In the genomic region with DNA sequence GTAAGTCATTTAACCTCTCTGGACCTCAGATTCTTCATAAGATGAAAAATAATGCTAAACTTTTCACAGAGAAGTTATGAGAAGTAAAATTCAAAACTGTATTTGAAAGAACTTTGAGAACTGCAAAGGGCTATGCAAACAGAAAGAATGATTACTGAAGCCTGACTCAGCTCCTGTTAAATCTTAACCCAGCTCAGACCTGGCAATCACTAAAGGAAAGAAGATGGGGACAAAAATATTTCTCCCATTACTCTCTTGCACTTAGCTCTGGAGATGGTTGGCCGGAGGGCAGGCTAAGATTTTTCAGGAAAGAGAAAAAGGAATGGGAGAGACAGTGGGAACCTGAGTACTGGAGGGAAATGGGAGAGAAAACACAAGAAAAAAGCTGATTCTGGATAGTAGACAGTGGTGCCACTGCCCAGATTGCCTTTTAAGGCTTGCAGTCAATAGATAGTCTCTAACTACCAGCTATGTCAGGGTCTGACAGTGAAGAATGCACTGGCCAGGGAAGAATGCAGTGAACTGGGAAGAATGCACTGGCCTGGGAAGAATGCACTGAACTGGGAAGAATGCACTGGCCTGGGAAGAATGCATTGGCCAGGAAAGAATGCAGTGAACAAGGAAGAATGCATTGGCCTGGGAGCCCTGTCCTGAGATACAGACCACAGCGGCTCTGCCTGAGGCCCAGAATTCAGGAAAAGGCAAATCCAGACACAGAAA, we compare ENCODE assay signal across 10 cellular contexts. TPM values are rescaled to one million over a fixed set of nuclear protein-coding genes. Genes with fewer than 3 reads are reported as not detected.
DNase-seq lines count a peak whose midpoint lies in the region; ATAC-seq and TF ChIP-seq lines count a peak whose summit lies in the region.
"Had no signal": no experiment of that assay in that cellular context is flagged by ENCODE, and none has a peak within 500 bp of the region (broad histone marks: within the 10 kb centered on the region; RNA-seq: fewer than 3 reads in every experiment).

No MANE protein-coding gene starts in this region.

- intact Hi-C loops in activated T-helper 2 cell treated with anti-CD3 and anti-CD28 coated beads, Interferon-gamma antibody, Interleukin-2, Interleukin-4, amounts not matched to agents 10 μg/mL and 5 μg/mL and 100 μg/mL, durations not matched to agents 14 hours and 24 hours and 36 hours (cut with micrococcal nuclease): no loop called here

- H3K27me3 ChIP-seq in right atrium auricular region: no peaks in the 10 kb centered on the region

- H3K27ac Mint-ChIP-seq in activated T-helper 2 cell treated with anti-CD3 and anti-CD28 coated beads, Interferon-gamma antibody, Interleukin-2, Interleukin-4, amounts not matched to agents 10 μg/mL and 5 μg/mL and 100 μg/mL, durations not matched to agents 14 hours and 24 hours and 36 hours: peak overlapping the region; percentile 48

- H3K27me3 Mint-ChIP-seq in activated T-helper 2 cell treated with anti-CD3 and anti-CD28 coated beads, Interferon-gamma antibody, Interleukin-2, Interleukin-4, amounts not matched to agents 10 μg/mL and 5 μg/mL and 100 μg/mL, durations not matched to agents 14 hours and 24 hours and 36 hours (ENCODE audit: low read depth): no peaks in the 10 kb centered on the region

- peaks cover 39% of the 10 kb centered on the region for H3K4me1 Mint-ChIP-seq in activated T-helper 2 cell treated with anti-CD3 and anti-CD28 coated beads, Interferon-gamma antibody, Interleukin-2, Interleukin-4, amounts not matched to agents 10 μg/mL and 5 μg/mL and 100 μg/mL, durations not matched to agents 14 hours and 24 hours and 36 hours (ENCODE audit: low read depth)

- no peaks in the 10 kb centered on the region for H3K36me3 ChIP-seq in mesodermal cell (ENCODE audit: control insufficient read depth, insufficient read depth, low read length)
- H3K36me3 ChIP-seq in right atrium auricular region: no peaks in the 10 kb centered on the region

- ATAC-seq in HG02763 (IDR thresholded peaks at IDR 0.05; ENCODE audit: unreplicated experiment) (peak; percentile 34), HG02840 (IDR thresholded peaks at IDR 0.05; ENCODE audit: low FRiP score, unreplicated experiment) (no peak)
- ATAC-seq: Panc1 had no signal

- no peaks in the 10 kb centered on the region for H3K9me3 ChIP-seq in mesodermal cell (ENCODE audit: control insufficient read depth, low read length)
- no peaks in the 10 kb centered on the region for H3K9me3 ChIP-seq in right atrium auricular region

- H3K36me3 Mint-ChIP-seq in activated T-helper 2 cell treated with anti-CD3 and anti-CD28 coated beads, Interferon-gamma antibody, Interleukin-2, Interleukin-4, amounts not matched to agents 10 μg/mL and 5 μg/mL and 100 μg/mL, durations not matched to agents 14 hours and 24 hours and 36 hours (ENCODE audit: low read depth): no peaks in the 10 kb centered on the region

- no peak overlapping the region for H3K4me3 Mint-ChIP-seq in activated T-helper 2 cell treated with anti-CD3 and anti-CD28 coated beads, Interferon-gamma antibody, Interleukin-2, Interleukin-4, amounts not matched to agents 10 μg/mL and 5 μg/mL and 100 μg/mL, durations not matched to agents 14 hours and 24 hours and 36 hours (ENCODE audit: low read depth)

- DNase-seq in ELR (ENCODE audit: low read depth) (peak; percentile 27), HPDE6-E6E7 (ENCODE audit: extremely low spot score) (no peak), right atrium auricular region (ENCODE audit: low spot score) (no peak), pons (ENCODE audit: low spot score) (no peak)
- DNase-seq in activated T-helper 2 cell treated with anti-CD3 and anti-CD28 coated beads, Interferon-gamma antibody, Interleukin-2, Interleukin-4, amounts not matched to agents 10 μg/mL and 5 μg/mL and 100 μg/mL, durations not matched to agents 14 hours and 24 hours and 36 hours (ENCODE audit: low spot score): no peak
- DNase-seq: cerebellar nuclear complex had no signal

- TF ChIP-seq CTCF in right atrium auricular region (IDR thresholded peaks at IDR 0.05): no peak

- H3K27ac ChIP-seq in mesodermal cell (ENCODE audit: low read depth, low read length, severe bottlenecking): peak overlapping the region; percentile 88
- H3K27ac ChIP-seq in right atrium auricular region: no peak overlapping the region

- 92 to 95% methylated on average over 1 to 2 of the region's 2 CpGs for WGBS in mesodermal cell (ENCODE audit: insufficient coverage in 2 of 2), 2 experiments

- H3K4me1 ChIP-seq in mesodermal cell (ENCODE audit: control insufficient read depth, insufficient read depth, low read length, poor library complexity, severe bottlenecking) (no peaks in the 10 kb centered on the region), right atrium auricular region (no peaks in the 10 kb centered on the region)

- H3K4me3 ChIP-seq in mesodermal cell (ENCODE audit: extremely low read depth, insufficient read depth, low read length, poor library complexity, severe bottlenecking): no peak overlapping the region
- no peak overlapping the region for H3K4me3 ChIP-seq in right atrium auricular region

- H3K9me3 Mint-ChIP-seq in activated T-helper 2 cell treated with anti-CD3 and anti-CD28 coated beads, Interferon-gamma antibody, Interleukin-2, Interleukin-4, amounts not matched to agents 10 μg/mL and 5 μg/mL and 100 μg/mL, durations not matched to agents 14 hours and 24 hours and 36 hours: no peaks in the 10 kb centered on the region

RNA-seq across cellular contexts. Expression of a gene that starts 25.2 kb away (rescaled TPM):
- 44.8 and 45.3 TPM in 2 replicates for total RNA-seq in activated T-helper 2 cell treated with anti-CD3 and anti-CD28 coated beads, Interferon-gamma antibody, Interleukin-2, Interleukin-4, amounts not matched to agents 10 μg/mL and 5 μg/mL and 100 μg/mL, durations not matched to agents 14 hours and 24 hours and 36 hours
- polyA plus RNA-seq in mesodermal cell (2013, experiment 1 of 2): 198 TPM
- 190 TPM for polyA plus RNA-seq in mesodermal cell (2013, experiment 2 of 2)
- 10 to 100 TPM; 15.6 to 87.7 TPM for total RNA-seq in right atrium auricular region
